In genomic region chr1:185636848-185637247, GRCh38 we compare ENCODE assay signal across 9 cellular contexts.
DNase-seq lines count a peak whose midpoint lies in the region; ATAC-seq and TF ChIP-seq lines count a peak whose summit lies in the region.
"Had no signal": no experiment of that assay in that cellular context is flagged by ENCODE, and none has a peak within 500 bp of the region (broad histone marks: within the 10 kb centered on the region; RNA-seq: fewer than 3 reads in every experiment).

No MANE protein-coding gene starts in this region.

- H3K27ac ChIP-seq in RWPE2 (ENCODE audit: poor library complexity, severe bottlenecking) = peak overlapping the region; percentile 61
- H3K27ac ChIP-seq in gastrocnemius medialis = no peak overlapping the region
- H3K27ac ChIP-seq: BLaER1 treated with 17β-estradiol and CSF1 and Interleukin-3, amounts not matched to agents 10 nM and 100 nM had no signal

- H3K9me3 ChIP-seq in RWPE2 (ENCODE audit: severe bottlenecking) = no peaks in the 10 kb centered on the region
- H3K9me3 ChIP-seq in gastrocnemius medialis = no peaks in the 10 kb centered on the region

- DNase-seq in stimulated activated CD4-positive, alpha-beta T cell treated with anti-CD3 and anti-CD28 coated beads, Interleukin-15, amount 100 ng/mL, for 48 hours (ENCODE audit: low read depth in 2 of 2) = peak; percentile 25 to 33
- no peak for DNase-seq in stimulated activated CD4-positive, alpha-beta T cell treated with anti-CD3 and anti-CD28 coated beads, Interleukin-4, amount 100 ng/mL, for 1 hour
- DNase-seq in RWPE2 (ENCODE audit: low spot score) (no peak), NCI-H1694 treated with DMSO at 0.1 percent for 48 hours (lab: John Stamatoyannopoulos, UW) (no peak), Right ventricle myocardium superior (no peak), gastrocnemius medialis (no peak), OCI-M2 (lab: John Stamatoyannopoulos, UW; ENCODE audit: unreplicated experiment) (no peak)

- H3K4me1 ChIP-seq in RWPE2 (ENCODE audit: insufficient read depth, poor library complexity, severe bottlenecking) = peaks cover 12% of the 10 kb centered on the region
- no peaks in the 10 kb centered on the region for H3K4me1 ChIP-seq in gastrocnemius medialis

- no peak for TF ChIP-seq CTCF in RWPE2 (IDR thresholded peaks at IDR 0.05; ENCODE audit: poor library complexity, severe bottlenecking)
- TF ChIP-seq CTCF in gastrocnemius medialis (IDR thresholded peaks at IDR 0.05 in 4 of 5, conservative IDR thresholded peaks at IDR 0.05 in 1 of 5) = no peak

- intact Hi-C loops in Right ventricle myocardium superior (cut with DNase I) = no loop called here
- intact Hi-C loops in gastrocnemius medialis (cut with DNase I; ENCODE audit: low total_unique reads) = no loop called here

- H3K36me3 ChIP-seq in RWPE2 (ENCODE audit: low read depth) = no peaks in the 10 kb centered on the region
- no peaks in the 10 kb centered on the region for H3K36me3 ChIP-seq in gastrocnemius medialis
- H3K36me3 ChIP-seq: BLaER1 treated with 17β-estradiol and CSF1 and Interleukin-3, amounts not matched to agents 10 nM and 100 nM had no signal

- no peak for TF ChIP-seq POLR2A in gastrocnemius medialis (IDR thresholded peaks at IDR 0.05)

- in situ Hi-C loops in gastrocnemius medialis (cut with MboI; ENCODE audit: low sequenced_read_pairs in 4 of 4) = no loop called here

- ATAC-seq in HG02943 (IDR thresholded peaks at IDR 0.05; ENCODE audit: low read depth, unreplicated experiment) (peak; percentile 99), RWPE2 (ENCODE audit: low read depth) (peak; percentile 58), Right ventricle myocardium superior (ENCODE audit: poor library complexity) (no peak), gastrocnemius medialis (no peak)

- H3K27me3 ChIP-seq in RWPE2 (ENCODE audit: insufficient read depth, poor library complexity, severe bottlenecking) (no peaks in the 10 kb centered on the region), gastrocnemius medialis (no peaks in the 10 kb centered on the region)
- H3K27me3 ChIP-seq: BLaER1 treated with 17β-estradiol and CSF1 and Interleukin-3, amounts not matched to agents 10 nM and 100 nM had no signal

- H3K4me3 ChIP-seq in RWPE2 (ENCODE audit: severe bottlenecking) (no peak overlapping the region), gastrocnemius medialis (no peak overlapping the region)
- H3K4me3 ChIP-seq: BLaER1 treated with 17β-estradiol and CSF1 and Interleukin-3, amounts not matched to agents 10 nM and 100 nM had no signal

Comparison
In these comparisons a context has a peak if more than half of its experiments do, and no peak if none do; other contexts are left out.
1. DNase-seq: peak in stimulated activated CD4-positive, alpha-beta T cell treated with anti-CD3 and anti-CD28 coated beads, Interleukin-15, amount 100 ng/mL, for 48 hours (2 of 2); none in stimulated activated CD4-positive, alpha-beta T cell treated with anti-CD3 and anti-CD28 coated beads, Interleukin-4, amount 100 ng/mL, for 1 hour (single experiment), RWPE2 (single experiment), NCI-H1694 treated with DMSO at 0.1 percent for 48 hours (single experiment), Right ventricle myocardium superior (single experiment), gastrocnemius medialis (0 of 2) and OCI-M2 (single experiment).
2. ATAC-seq: peak in HG02943 (single experiment) and RWPE2 (single experiment); none in Right ventricle myocardium superior (single experiment) and gastrocnemius medialis (0 of 2).